Comparison of ENCODE assay signal across 20 cellular contexts in genomic region chr5:37662362-37662761, GRCh38.
DNase-seq lines count a peak whose midpoint lies in the region; ATAC-seq, FAIRE-seq and TF ChIP-seq lines count a peak whose summit lies in the region.
"Had no signal": no experiment of that assay in that cellular context is flagged by ENCODE, and none has a peak within 500 bp of the region (broad histone marks: within the 10 kb centered on the region; RNA-seq: fewer than 3 reads in every experiment).

No MANE protein-coding gene starts in this region.

- H3K9ac ChIP-seq in mammary epithelial cell (ENCODE audit: insufficient read depth, low read length) (no peak overlapping the region), adipocyte (ENCODE audit: low read length) (peak overlapping the region; percentile 67)

- intact Hi-C loops in MCF 10A (cut with micrococcal nuclease) (no loop called here), mammary epithelial cell (cut with micrococcal nuclease) (no loop called here), left ventricle myocardium inferior (cut with micrococcal nuclease) (no loop called here)

- H3K79me2 ChIP-seq in mammary epithelial cell (ENCODE audit: insufficient read depth, low read length) = no peaks in the 10 kb centered on the region

- TF ChIP-seq POLR2A in H54 (IDR thresholded peaks at IDR 0.05; ENCODE audit: low read depth, low read length) = no peak
- TF ChIP-seq POLR2A in gastroesophageal sphincter (IDR thresholded peaks at IDR 0.05) = no peak

- in situ Hi-C loops in mammary epithelial cell (cut with MboI; ENCODE audit: low sequenced_read_pairs in 2 of 2) = no loop called here

- no peak overlapping the region for H2AFZ ChIP-seq in mammary epithelial cell (ENCODE audit: low read depth, low read length)

- H3K4me2 ChIP-seq in mammary epithelial cell (ENCODE audit: insufficient read depth, low read depth, low read length) = no peak overlapping the region

- ATAC-seq in left lobe of liver = peak; percentile 33
- no peak for ATAC-seq in gastroesophageal sphincter
- no peak for ATAC-seq in SK-N-SH treated with all-trans-retinoic acid at 6 μM for 48 hours

- no peaks in the 10 kb centered on the region for H3K36me3 ChIP-seq in mammary epithelial cell (ENCODE audit: insufficient read depth, low read length)
- no peaks in the 10 kb centered on the region for H3K36me3 ChIP-seq in adipocyte (ENCODE audit: control insufficient read depth, insufficient read depth, low read length, severe bottlenecking)
- H3K36me3 ChIP-seq in left ventricle myocardium inferior = no peaks in the 10 kb centered on the region
- no peaks in the 10 kb centered on the region for H3K36me3 ChIP-seq in gastroesophageal sphincter
- H3K36me3 ChIP-seq: SJCRH30 had no signal

- TF ChIP-seq EP300 in gastroesophageal sphincter (IDR thresholded peaks at IDR 0.05) = no peak

- no peak overlapping the region for H3K27ac Mint-ChIP-seq in MCF 10A (ENCODE audit: low read depth, unreplicated experiment)
- H3K27ac Mint-ChIP-seq: B cell, IgD-negative memory B cell had no signal

- POLR2A ChIA-PET in MCF 10A (lab: Yijun Ruan, JAX) = no interaction called here

- CTCF ChIA-PET in MCF 10A (lab: Yijun Ruan, JAX) = no interaction called here
- CTCF ChIA-PET in mammary epithelial cell (lab: Charles Lee; ENCODE audit: low non-redundant PET) = no interaction called here

- H3K9me3 Mint-ChIP-seq in MCF 10A (ENCODE audit: unreplicated experiment) = no peaks in the 10 kb centered on the region
- H3K9me3 Mint-ChIP-seq: IgD-negative memory B cell had no signal

- TF ChIP-seq CTCF in MCF 10A (IDR thresholded peaks at IDR 0.05; ENCODE audit: unreplicated experiment) = no peak
- TF ChIP-seq CTCF in mammary epithelial cell (conservative IDR thresholded peaks at IDR 0.05 in 1 of 2, IDR thresholded peaks at IDR 0.05 in 1 of 2; ENCODE audit: extremely low read depth in 1 of 2, insufficient read depth in 1 of 2, low read depth in 1 of 2, low read length in 2 of 2) = no peak
- TF ChIP-seq CTCF in left ventricle myocardium inferior (IDR thresholded peaks at IDR 0.05; ENCODE audit: borderline replicate concordance) = no peak
- TF ChIP-seq CTCF in gastroesophageal sphincter (IDR thresholded peaks at IDR 0.05) = no peak

- no peak overlapping the region for H3K4me3 Mint-ChIP-seq in MCF 10A (ENCODE audit: unreplicated experiment)
- H3K4me3 Mint-ChIP-seq: B cell, IgD-negative memory B cell had no signal

- dilution Hi-C loops in mammary epithelial cell (cut with HindIII; ENCODE audit: low sequenced_read_pairs) = no loop called here

- WGBS in mammary epithelial cell (ENCODE audit: low coverage, missing lambda C conversion rate) = 93% methylated on average over 3 of the region's 3 CpGs
- WGBS in gastroesophageal sphincter (ENCODE audit: low coverage in 1 of 2), 2 donors = 57 to 69% methylated on average over 3 of the region's 3 CpGs

- FAIRE-seq in H54 (lab: Jason Lieb, UNC) = no peak

- H3K27ac ChIP-seq in mammary epithelial cell (ENCODE audit: insufficient read depth, low read depth, low read length) (no peak overlapping the region), left ventricle myocardium inferior (replicated peaks) (no peak overlapping the region), gastroesophageal sphincter (no peak overlapping the region)
- H3K27ac ChIP-seq: 22Rv1, SJCRH30 had no signal

- H3K27me3 Mint-ChIP-seq in MCF 10A (ENCODE audit: insufficient read depth, unreplicated experiment) = no peaks in the 10 kb centered on the region
- H3K27me3 Mint-ChIP-seq: B cell, IgD-negative memory B cell had no signal

- DNase-seq in MCF 10A (ENCODE audit: unreplicated experiment) = peak; percentile 8
- DNase-seq in mammary epithelial cell = no peak
- DNase-seq in adipocyte (ENCODE audit: low read depth) = no peak
- DNase-seq in left lobe of liver (ENCODE audit: low spot score) = no peak
- DNase-seq in left ventricle myocardium inferior = no peak
- DNase-seq in H54 (ENCODE audit: insufficient read length, low spot score) = no peak
- DNase-seq: EL, GF-D8, NCI-H1417, NCI-H1694 treated with DMSO at 0.1 percent for 48 hours, NCI-H2081 treated with DMSO at 0.1 percent for 48 hours, NCI-H446, NCI-H526, OCI-M1, SJCRH30 had no signal

- no peaks in the 10 kb centered on the region for H4K20me1 ChIP-seq in mammary epithelial cell (ENCODE audit: insufficient read depth, low read length)

- peaks cover 8% of the 10 kb centered on the region for H3K4me1 ChIP-seq in mammary epithelial cell (ENCODE audit: insufficient read depth, low read length)
- peaks cover 27% of the 10 kb centered on the region for H3K4me1 ChIP-seq in adipocyte (ENCODE audit: control insufficient read depth, insufficient read depth, low read length)
- peaks cover 18% of the 10 kb centered on the region for H3K4me1 ChIP-seq in left ventricle myocardium inferior
- H3K4me1 ChIP-seq in gastroesophageal sphincter = peaks cover 5 to 53% (median 5%) of the 10 kb centered on the region in 3 donors

- H3K9me3 ChIP-seq in mammary epithelial cell (replicated peaks; ENCODE audit: insufficient read depth, low read length) (no peaks in the 10 kb centered on the region), adipocyte (ENCODE audit: control insufficient read depth, low read length) (no peaks in the 10 kb centered on the region), left ventricle myocardium inferior (replicated peaks) (no peaks in the 10 kb centered on the region), gastroesophageal sphincter (no peaks in the 10 kb centered on the region)
- H3K9me3 ChIP-seq: SJCRH30 had no signal

- no TSS peak for BruUV-seq in MCF 10A (replicated peaks; lab: Mats Ljungman, UMichigan)
- BruUV-seq in mammary epithelial cell (replicated peaks; lab: Mats Ljungman, UMichigan) = no TSS peak

- no peaks in the 10 kb centered on the region for H3K36me3 Mint-ChIP-seq in MCF 10A (ENCODE audit: insufficient read depth, unreplicated experiment)

- H3K4me1 Mint-ChIP-seq in MCF 10A (ENCODE audit: insufficient read depth, unreplicated experiment) = peaks cover 14% of the 10 kb centered on the region

- H3K27me3 ChIP-seq in mammary epithelial cell (ENCODE audit: insufficient read depth, low read length) (no peaks in the 10 kb centered on the region), adipocyte (replicated peaks; ENCODE audit: control insufficient read depth, insufficient read depth, low read length) (no peaks in the 10 kb centered on the region), left ventricle myocardium inferior (ENCODE audit: low read depth) (no peaks in the 10 kb centered on the region), gastroesophageal sphincter (no peaks in the 10 kb centered on the region)
- H3K27me3 ChIP-seq: SJCRH30 had no signal

- no peak overlapping the region for H3K4me3 ChIP-seq in mammary epithelial cell (replicated peaks in 1 of 3; ENCODE audit: insufficient read depth in 1 of 3, low read depth in 2 of 3, low read length in 3 of 3)
- H3K4me3 ChIP-seq in adipocyte (ENCODE audit: low read length) = peak overlapping the region; percentile 66
- no peak overlapping the region for H3K4me3 ChIP-seq in left ventricle myocardium inferior
- H3K4me3 ChIP-seq in gastroesophageal sphincter = no peak overlapping the region
- H3K4me3 ChIP-seq: SJCRH30 had no signal

TF ChIP-seq in SK-N-SH treated with all-trans-retinoic acid at 6 μM for 48 hours, 23 proteins besides CTCF, POLR2A, EP300 and RAD21:
- TF ChIP-seq BACH2 (CRISPR knock-in tag; IDR thresholded peaks at IDR 0.05; ENCODE audit: borderline replicate concordance) (no peak), ZFP30 (CRISPR knock-in tag; IDR thresholded peaks at IDR 0.05) (no peak), PPARA (CRISPR knock-in tag; IDR thresholded peaks at IDR 0.05; ENCODE audit: borderline replicate concordance) (no peak), GLIS3 (CRISPR knock-in tag; IDR thresholded peaks at IDR 0.05) (no peak), ISL1 (CRISPR knock-in tag; IDR thresholded peaks at IDR 0.05) (no peak), ESRRG (CRISPR knock-in tag; IDR thresholded peaks at IDR 0.05) (no peak)
TF ChIP-seq in SK-N-SH treated with all-trans-retinoic acid at 6 μM for 48 hours: peak in this region for 0.
